In genomic region chr18:3217930-3218647, GRCh38 we compare ENCODE assay signal across 1 cellular context.
TF ChIP-seq lines count a peak whose summit lies in the region.

No MANE protein-coding gene starts in this region.

TF ChIP-seq in K562, 482 proteins besides CTCF, POLR2A, EP300 and RAD21 (continued from another document):
- TF ChIP-seq AFF1 (IDR thresholded peaks at IDR 0.05; ENCODE audit: low read depth in 1 of 2, partially characterized antibody in 2 of 2) (no peak), EP400 (IDR thresholded peaks at IDR 0.05) (peak; percentile 37; the same call in 1 of the 2 replicates), RAD51 (IDR thresholded peaks at IDR 0.05; ENCODE audit: borderline replicate concordance, low read depth) (peak; percentile 71), CREB3L1 (IDR thresholded peaks at IDR 0.05; ENCODE audit: borderline replicate concordance, low read depth) (peak; percentile 43; the same call in 1 of the 2 replicates), NR0B1 (IDR thresholded peaks at IDR 0.05; ENCODE audit: partially characterized antibody) (no peak), TARDBP (IDR thresholded peaks at IDR 0.05) (no peak), NBN (IDR thresholded peaks at IDR 0.05; ENCODE audit: low read depth) (no peak), NFE2 (IDR thresholded peaks at IDR 0.05; ENCODE audit: low read depth) (no peak)
